ENCODE assay signal across 8 cellular contexts in genomic region chr7:35037526-35038339, GRCh38. TPM values are rescaled to one million over a fixed set of nuclear protein-coding genes. Genes with fewer than 3 reads are reported as not detected.
A peak's percentile ranks its signal among the peaks of the same experiment; 100 is the strongest.
DNase-seq lines count a peak whose midpoint lies in the region; ATAC-seq and TF ChIP-seq lines count a peak whose summit lies in the region.

No MANE protein-coding gene starts in this region.

- H3K27me3 Mint-ChIP-seq in T-cell, result no peaks in the 10 kb centered on the region

- intact Hi-C loops in left ventricle myocardium superior (cut with micrococcal nuclease) (no loop called here), uterus (cut with DNase I; ENCODE audit: low total_unique reads) (no loop called here)

- no peaks in the 10 kb centered on the region for H3K36me3 ChIP-seq in uterus

- peak overlapping the region; percentile 85 to 88 for H3K27ac Mint-ChIP-seq in T-cell

- H3K9me3 Mint-ChIP-seq in T-cell, result no peaks in the 10 kb centered on the region

- H3K4me1 ChIP-seq in uterus, result no peaks in the 10 kb centered on the region

- TF ChIP-seq POLR2A in uterus (IDR thresholded peaks at IDR 0.05), result peak; percentile 7 to 45

- H3K4me3 Mint-ChIP-seq in T-cell, result peak overlapping the region; percentile 73 to 84 (median 78)

- CTCF ChIA-PET in T-cell (lab: Charles Lee), result interaction anchor here (0.6 to 1.2 kb wide), 3 partner anchors 16 to 303 kb away, joined by 4 to 5 read pairs (median 4); no protein-coding TSS in a partner anchor

- H3K27me3 ChIP-seq in uterus, result no peaks in the 10 kb centered on the region

- H3K4me3 ChIP-seq in uterus, result peak overlapping the region; percentile 77 to 81

- no peaks in the 10 kb centered on the region for H3K9me3 ChIP-seq in uterus

- in situ Hi-C loops in GM13976 (cut with MboI; ENCODE audit: low sequenced_read_pairs, unreplicated experiment), result no loop called here

- POLR2A ChIA-PET in T-cell (lab: Charles Lee), result interaction anchor here in 1 of 2 donors (0.6 kb wide), 1 partner anchor 759 kb away, joined by 4 read pairs; no protein-coding TSS in a partner anchor

- H3K27ac ChIP-seq in uterus, result peak overlapping the region; percentile 89 to 96

- TF ChIP-seq CTCF in GM13976 (IDR thresholded peaks at IDR 0.05; ENCODE audit: borderline replicate concordance, control extremely low read depth, extremely low read depth, insufficient read depth, missing control alignments) (peak; percentile 88), uterus (IDR thresholded peaks at IDR 0.05) (peak; percentile 79 to 96 (median 83))

- peaks cover 32 to 35% (median 32%) of the 10 kb centered on the region in 3 donors for H3K4me1 Mint-ChIP-seq in T-cell

- no peaks in the 10 kb centered on the region for H3K36me3 Mint-ChIP-seq in T-cell

- DNase-seq in GM13976 (ENCODE audit: low spot score) (peak; percentile 93), NCI-H1436 treated with DMSO at 0.1 percent for 48 hours (lab: John Stamatoyannopoulos, UW) (peak; percentile 47), T-cell (peak; percentile 59 to 93 (median 76)), amygdala (lab: John Stamatoyannopoulos, UW) (peak in 55 of 56 donors; percentile 50 to 97 (median 91)), left ventricle myocardium superior (peak; percentile 99), pulmonary artery endothelial cell (ENCODE audit: low read depth, low spot score) (peak; percentile 84), uterus (peak; percentile 90 to 95)

- ATAC-seq in HG02852 (IDR thresholded peaks at IDR 0.05; ENCODE audit: unreplicated experiment) (peak; percentile 82), T-cell (replicated peaks in 1 of 4) (peak; percentile 80 to 85 (median 80)), left ventricle myocardium superior (peak; percentile 91)

RNA-seq across cellular contexts. Expression of gene DPY19L1, which starts 0.4 kb away (rescaled TPM):
- total RNA-seq in T-cell (10 to 100 TPM in 3 of 5 donors, 1 to 10 TPM in 2; 6.6 to 10.5 (median 10.3) TPM), left ventricle myocardium superior (25.0 TPM), pulmonary artery endothelial cell (77.2 and 104 TPM in 2 replicates), uterus (10 to 100 TPM; 15.9 to 80.9 (median 24.7) TPM)

Comparison
In these comparisons a context has a peak if more than half of its experiments do, and no peak if none do; other contexts are left out.
1. Peak in every context shown above with its lines: DNase-seq, ATAC-seq, H3K4me3 ChIP-seq and H3K27ac ChIP-seq.
2. DNase-seq: peak in every context shown above with its lines; median percentile 99 in left ventricle myocardium superior; 93 in GM13976; 92 in uterus; 91 in amygdala; 84 in pulmonary artery endothelial cell; 76 in T-cell; 47 in NCI-H1436 treated with DMSO at 0.1 percent for 48 hours.